Comparison of ENCODE assay signal across 22 cellular contexts in the genomic region with DNA sequence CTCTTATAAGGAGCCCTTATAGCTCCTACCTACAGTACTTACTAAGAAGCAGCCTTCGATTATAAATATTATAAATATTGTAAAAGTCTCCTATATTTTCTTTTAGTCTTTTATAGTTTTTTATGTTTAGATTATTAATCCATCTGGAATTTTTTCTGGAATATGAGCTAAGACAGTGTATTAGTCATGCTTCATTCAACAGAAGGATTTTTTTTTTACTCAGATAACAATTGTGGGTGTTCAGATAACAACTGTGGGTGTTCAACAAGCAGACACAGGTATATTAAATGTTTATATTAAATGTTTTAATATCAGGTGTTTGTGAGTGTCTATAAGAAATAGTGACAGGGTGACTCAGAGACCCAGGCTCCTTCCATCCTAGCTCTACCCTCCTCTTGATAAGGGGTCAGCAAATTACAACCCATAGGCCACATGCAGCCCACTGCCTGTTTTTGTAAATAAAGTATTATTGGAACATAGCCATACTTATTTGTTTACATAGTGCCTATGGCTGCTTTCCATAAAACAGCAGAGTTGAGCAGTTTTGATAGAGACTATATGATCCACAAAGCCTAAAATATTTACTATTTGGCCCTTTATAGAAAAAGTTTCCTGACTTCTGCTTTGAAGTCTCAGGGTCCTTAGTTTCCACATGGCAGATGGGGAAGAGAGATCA. TPM values are rescaled to one million over a fixed set of nuclear protein-coding genes. Genes with fewer than 3 reads are reported as not detected.
DNase-seq lines count a peak whose midpoint lies in the region; ATAC-seq and TF ChIP-seq lines count a peak whose summit lies in the region.
"Had no signal": no experiment of that assay in that cellular context is flagged by ENCODE, and none has a peak within 500 bp of the region (broad histone marks: within the 10 kb centered on the region; RNA-seq: fewer than 3 reads in every experiment).

No MANE protein-coding gene starts in this region.

- H3K27ac Mint-ChIP-seq in natural killer cell treated with Interleukin-12 subunit alpha and Interleukin-12 subunit beta and Interleukin-15 and Interleukin-18, amount 100 ng/mL, for 72 hours, result no peak overlapping the region
- no peak overlapping the region for H3K27ac Mint-ChIP-seq in activated CD8-positive, alpha-beta memory T cell treated with anti-CD3 and anti-CD28 coated beads, Interleukin-2, amount 10 ng/mL, durations not matched to agents 7 days and 5 days
- H3K27ac Mint-ChIP-seq: activated CD4-positive, alpha-beta memory T cell treated with anti-CD3 and anti-CD28 coated beads for 36 hours; B cell; stimulated activated naive CD8-positive, alpha-beta T cell treated with anti-CD3 and anti-CD28 coated beads, Interleukin-15, amount 100 ng/mL, for 72 hours had no signal

- TF ChIP-seq CTCF in SK-N-SH (IDR thresholded peaks at IDR 0.05), result no peak

- H3K79me2 ChIP-seq in SK-N-SH (ENCODE audit: insufficient read depth), result peaks cover 7% of the 10 kb centered on the region; the same call in 1 of the 2 replicates

- H3K27me3 Mint-ChIP-seq in natural killer cell treated with Interleukin-12 subunit alpha and Interleukin-12 subunit beta and Interleukin-15 and Interleukin-18, amount 100 ng/mL, for 72 hours, result peaks cover 18 to 27% of the 10 kb centered on the region in 2 donors
- peaks cover 19% of the 10 kb centered on the region for H3K27me3 Mint-ChIP-seq in activated CD8-positive, alpha-beta memory T cell treated with anti-CD3 and anti-CD28 coated beads, Interleukin-2, amount 10 ng/mL, durations not matched to agents 7 days and 5 days

- POLR2A ChIA-PET in SK-N-SH (lab: Yijun Ruan, JAX), result no interaction called here

- DNase-seq in SK-N-SH (no peak), amniotic epithelial cell (ENCODE audit: low read depth) (peak; percentile 56), hepatic stellate cell (ENCODE audit: low spot score) (peak; percentile 12), NCI-H187 treated with DMSO at 0.1 percent for 48 hours (lab: John Stamatoyannopoulos, UW) (no peak)
- DNase-seq in natural killer cell treated with Interleukin-12 subunit alpha and Interleukin-12 subunit beta and Interleukin-15 and Interleukin-18, amount 100 ng/mL, for 72 hours (ENCODE audit: low spot score), result no peak
- no peak for DNase-seq in activated CD8-positive, alpha-beta memory T cell treated with anti-CD3 and anti-CD28 coated beads, Interleukin-2, amount 10 ng/mL, durations not matched to agents 7 days and 5 days
- DNase-seq: activated CD4-positive, CD25-positive, alpha-beta regulatory T cell; activated gamma-delta T cell treated with Interleukin-2 at 50 U/mL for 16 hours; DMS79; hippocampal formation; MM.1S; NCI-H1436; NCI-H524; stimulated activated naive CD8-positive, alpha-beta T cell treated with anti-CD3 and anti-CD28 coated beads, Interleukin-15, amount 100 ng/mL, for 72 hours; tibial artery had no signal

- H3K9me3 Mint-ChIP-seq in natural killer cell treated with Interleukin-12 subunit alpha and Interleukin-12 subunit beta and Interleukin-15 and Interleukin-18, amount 100 ng/mL, for 72 hours, result no peaks in the 10 kb centered on the region
- no peaks in the 10 kb centered on the region for H3K9me3 Mint-ChIP-seq in activated CD8-positive, alpha-beta memory T cell treated with anti-CD3 and anti-CD28 coated beads, Interleukin-2, amount 10 ng/mL, durations not matched to agents 7 days and 5 days (ENCODE audit: low read depth)
- H3K9me3 Mint-ChIP-seq: activated CD4-positive, alpha-beta memory T cell treated with anti-CD3 and anti-CD28 coated beads for 36 hours; stimulated activated naive CD8-positive, alpha-beta T cell treated with anti-CD3 and anti-CD28 coated beads, Interleukin-15, amount 100 ng/mL, for 72 hours had no signal

- H2AFZ ChIP-seq in SK-N-SH (ENCODE audit: low read depth), result no peak overlapping the region

- H3K27me3 ChIP-seq in SK-N-SH (ENCODE audit: insufficient read depth), result no peaks in the 10 kb centered on the region
- no peaks in the 10 kb centered on the region for H3K27me3 ChIP-seq in skeletal muscle satellite cell (ENCODE audit: control insufficient read depth, insufficient read depth, low read length)
- H3K27me3 ChIP-seq: tibial artery had no signal

- H3K9me3 ChIP-seq in SK-N-SH (no peaks in the 10 kb centered on the region), skeletal muscle satellite cell (replicated peaks; ENCODE audit: low read length) (no peaks in the 10 kb centered on the region)
- H3K9me3 ChIP-seq: tibial artery had no signal

- ATAC-seq in SK-N-SH treated with all-trans-retinoic acid at 6 μM for 48 hours, result no peak
- no peak for ATAC-seq in natural killer cell treated with Interleukin-12 subunit alpha and Interleukin-12 subunit beta and Interleukin-15 and Interleukin-18, amount 100 ng/mL, for 72 hours
- no peak for ATAC-seq in activated CD8-positive, alpha-beta memory T cell treated with anti-CD3 and anti-CD28 coated beads, Interleukin-2, amount 10 ng/mL, durations not matched to agents 7 days and 5 days
- ATAC-seq: stimulated activated naive CD8-positive, alpha-beta T cell treated with anti-CD3 and anti-CD28 coated beads, Interleukin-15, amount 100 ng/mL, for 72 hours had no signal

- no peak overlapping the region for H3K9ac ChIP-seq in SK-N-SH
- H3K9ac ChIP-seq in skeletal muscle satellite cell (ENCODE audit: low read depth, low read length), result no peak overlapping the region

- no peaks in the 10 kb centered on the region for H4K20me1 ChIP-seq in SK-N-SH (ENCODE audit: insufficient read depth)

- peaks cover 0 to 2% of the 10 kb centered on the region in 2 experiments; a peak in 2 of 4 replicates for H3K4me1 ChIP-seq in SK-N-SH (ENCODE audit: control insufficient read depth in 1 of 2, insufficient read depth in 2 of 2, low read depth in 1 of 2, low read length in 1 of 2)
- H3K4me1 ChIP-seq in skeletal muscle satellite cell (ENCODE audit: control insufficient read depth, insufficient read depth, low read length), result peaks cover 37% of the 10 kb centered on the region

- H3K4me3 ChIP-seq in SK-N-SH (ENCODE audit: low read depth in 2 of 2, low read length in 1 of 2) (no peak overlapping the region), skeletal muscle satellite cell (ENCODE audit: low read length) (peak overlapping the region; percentile 15)
- H3K4me3 ChIP-seq: coronary artery, lung, tibial artery had no signal

- no peak overlapping the region for H3K4me2 ChIP-seq in SK-N-SH
- H3K4me2 ChIP-seq in skeletal muscle satellite cell (ENCODE audit: low read length), result peak overlapping the region; percentile 29

- peaks cover 4 to 10% of the 10 kb centered on the region in 2 donors for H3K4me1 Mint-ChIP-seq in natural killer cell treated with Interleukin-12 subunit alpha and Interleukin-12 subunit beta and Interleukin-15 and Interleukin-18, amount 100 ng/mL, for 72 hours (ENCODE audit: low read depth in 2 of 2)
- peaks cover 13% of the 10 kb centered on the region for H3K4me1 Mint-ChIP-seq in activated CD8-positive, alpha-beta memory T cell treated with anti-CD3 and anti-CD28 coated beads, Interleukin-2, amount 10 ng/mL, durations not matched to agents 7 days and 5 days

- no peak for TF ChIP-seq EP300 in SK-N-SH (IDR thresholded peaks at IDR 0.05; ENCODE audit: borderline replicate concordance in 1 of 2, low read depth in 1 of 2, low read length in 1 of 2)

- H3K36me3 Mint-ChIP-seq in natural killer cell treated with Interleukin-12 subunit alpha and Interleukin-12 subunit beta and Interleukin-15 and Interleukin-18, amount 100 ng/mL, for 72 hours, result peaks cover 6% of the 10 kb centered on the region
- peaks cover 3% of the 10 kb centered on the region for H3K36me3 Mint-ChIP-seq in activated CD8-positive, alpha-beta memory T cell treated with anti-CD3 and anti-CD28 coated beads, Interleukin-2, amount 10 ng/mL, durations not matched to agents 7 days and 5 days
- H3K36me3 Mint-ChIP-seq: activated CD4-positive, alpha-beta memory T cell treated with anti-CD3 and anti-CD28 coated beads for 36 hours had no signal

- H3K27ac ChIP-seq in SK-N-SH (ENCODE audit: low read depth in 2 of 2, low read length in 1 of 2), result peak overlapping the region in 1 of 2 experiments; percentile 2; a peak in 1 of 4 replicates
- H3K27ac ChIP-seq: 22Rv1, coronary artery, tibial artery had no signal

- no peaks in the 10 kb centered on the region for H3K9me2 ChIP-seq in SK-N-SH

- CTCF ChIA-PET in SK-N-SH (lab: Yijun Ruan, JAX), result interaction anchor here (1.4 kb wide), 1 partner anchor 179 kb away, joined by 4 read pairs; no protein-coding TSS in a partner anchor
- CTCF ChIA-PET in activated CD8-positive, alpha-beta memory T cell treated with anti-CD3 and anti-CD28 coated beads, Interleukin-2, amount 10 ng/mL, durations not matched to agents 7 days and 5 days (lab: Charles Lee), result no interaction called here

- WGBS in SK-N-SH (ENCODE audit: low lambda C conversion rate), result 59% methylated on average over 1 of the region's 1 CpG

- TF ChIP-seq RAD21 in SK-N-SH (IDR thresholded peaks at IDR 0.05; ENCODE audit: low read length), result no peak

- H3F3A ChIP-seq in SK-N-SH (replicated peaks; ENCODE audit: insufficient read depth), result peaks cover 26% of the 10 kb centered on the region

- no peak overlapping the region for H3K4me3 Mint-ChIP-seq in natural killer cell treated with Interleukin-12 subunit alpha and Interleukin-12 subunit beta and Interleukin-15 and Interleukin-18, amount 100 ng/mL, for 72 hours
- no peak overlapping the region for H3K4me3 Mint-ChIP-seq in activated CD8-positive, alpha-beta memory T cell treated with anti-CD3 and anti-CD28 coated beads, Interleukin-2, amount 10 ng/mL, durations not matched to agents 7 days and 5 days
- H3K4me3 Mint-ChIP-seq: activated CD4-positive, alpha-beta memory T cell treated with anti-CD3 and anti-CD28 coated beads for 36 hours; B cell; stimulated activated naive CD8-positive, alpha-beta T cell treated with anti-CD3 and anti-CD28 coated beads, Interleukin-15, amount 100 ng/mL, for 72 hours had no signal

- no peaks in the 10 kb centered on the region for H3K36me3 ChIP-seq in SK-N-SH (replicated peaks in 1 of 2; ENCODE audit: control insufficient read depth in 1 of 2, insufficient read depth in 2 of 2, low read length in 1 of 2)
- no peaks in the 10 kb centered on the region for H3K36me3 ChIP-seq in skeletal muscle satellite cell (ENCODE audit: insufficient read depth, low read length)
- H3K36me3 ChIP-seq: tibial artery had no signal

TF ChIP-seq in SK-N-SH, 30 proteins besides CTCF, POLR2A, EP300 and RAD21 (continues in another document):
- TF ChIP-seq MXI1 (IDR thresholded peaks at IDR 0.05; ENCODE audit: low read depth, low read length) (no peak), TCF12 (IDR thresholded peaks at IDR 0.05) (0 out of 2 replicates have a peak, but pooled peaks have one; percentile 29)

RNA-seq across cellular contexts. Expression of a gene that starts 4.4 kb away (rescaled TPM):
- polyA plus RNA-seq in SK-N-SH (2012; rRNA removed), result 77.7 and 86.8 TPM in 2 replicates
- 88.6 and 91.1 TPM in 2 replicates for polyA plus RNA-seq in SK-N-SH (2012; cell fraction: cytosol; rRNA removed)
- polyA plus RNA-seq in SK-N-SH (2012; cell fraction: nucleus; rRNA removed), result 42.9 and 50.4 TPM in 2 replicates
- 42.8 and 47.8 TPM in 2 replicates for total RNA-seq in skeletal muscle satellite cell (2012; rRNA removed)
- 10 to 100 TPM; 19.6 to 44.4 TPM for total RNA-seq in natural killer cell treated with Interleukin-12 subunit alpha and Interleukin-12 subunit beta and Interleukin-15 and Interleukin-18, amount 100 ng/mL, for 72 hours
- 10 to 100 TPM; 62.9 to 89.7 TPM for total RNA-seq in activated CD8-positive, alpha-beta memory T cell treated with anti-CD3 and anti-CD28 coated beads, Interleukin-2, amount 10 ng/mL, durations not matched to agents 7 days and 5 days

Comparison
In these comparisons a context has a peak if more than half of its experiments do, and no peak if none do; other contexts are left out.
1. DNase-seq: peak in amniotic epithelial cell (single experiment) and hepatic stellate cell (single experiment); none in SK-N-SH (single experiment), NCI-H187 treated with DMSO at 0.1 percent for 48 hours (single experiment), natural killer cell treated with Interleukin-12 subunit alpha and Interleukin-12 subunit beta and Interleukin-15 and Interleukin-18, amount 100 ng/mL, for 72 hours (single experiment) and activated CD8-positive, alpha-beta memory T cell treated with anti-CD3 and anti-CD28 coated beads, Interleukin-2, amount 10 ng/mL, durations not matched to agents 7 days and 5 days (single experiment).